In genomic region chr1:201530741-201531521, GRCh38 we compare ENCODE assay signal across 8 cellular contexts. TPM values are rescaled to one million over a fixed set of nuclear protein-coding genes. Genes with fewer than 3 reads are reported as not detected.
DNase-seq lines count a peak whose midpoint lies in the region; ATAC-seq, FAIRE-seq and TF ChIP-seq lines count a peak whose summit lies in the region.

No MANE protein-coding gene starts in this region.

- SMC1A ChIA-PET in GM12878 (lab: Charles Lee; ENCODE audit: uncharacterized antibody, unreplicated experiment) = interaction anchor here (0.6 to 1.8 kb wide), 8 partner anchors 9 to 443 kb away, joined by 3 to 8 read pairs (median 3); no protein-coding TSS in a partner anchor

- peak overlapping the region; percentile 54; the same call in 1 of the 2 replicates for H4K91ac ChIP-seq in IMR-90 (ENCODE audit: insufficient read depth, low read depth, low read length)

- H3K4me3 ChIP-seq in IMR-90 (ENCODE audit: insufficient read depth, low read depth, low read length) (no peak overlapping the region), PC-9 (no peak overlapping the region), GM12878 (no peak overlapping the region)

- H3K56ac ChIP-seq in IMR-90 (ENCODE audit: extremely low read depth, insufficient read depth, low read length) = no peak overlapping the region

- no TSS peak for BruUV-seq in IMR-90 (replicated peaks; lab: Mats Ljungman, UMichigan)
- BruUV-seq in PC-9 (replicated peaks; lab: Mats Ljungman, UMichigan) = no TSS peak
- BruUV-seq in GM12878 (replicated peaks; lab: Mats Ljungman, UMichigan) = no TSS peak

- peaks cover 9% of the 10 kb centered on the region for H3K9me1 ChIP-seq in IMR-90 (ENCODE audit: insufficient read depth, low read length)

- POLR2A ChIA-PET in IMR-90 (lab: Charles Lee; ENCODE audit: unreplicated experiment) (no interaction called here), PC-9 (lab: Charles Lee; ENCODE audit: unreplicated experiment) (interaction anchor here (0.5 to 0.7 kb wide), 2 partner anchors 17 to 525 kb away, joined by 3 to 5 read pairs; no protein-coding TSS in a partner anchor), GM12878 (lab: Charles Lee) (interaction anchor here (0.6 kb wide), 1 partner anchor 140 kb away, joined by 3 read pairs; no protein-coding TSS in a partner anchor)

- peak overlapping the region in 1 of 2 experiments; percentile 76; a peak in 2 of 4 replicates for H4K8ac ChIP-seq in IMR-90 (ENCODE audit: low read depth in 2 of 2, low read length in 2 of 2)

- dilution Hi-C loops in IMR-90 (cut with HindIII; ENCODE audit: low sequenced_read_pairs, unreplicated experiment) = no loop called here

- H3K27ac ChIP-seq in IMR-90 (ENCODE audit: insufficient read depth, low read length) (no peak overlapping the region), PC-9 (no peak overlapping the region), GM12878 (ENCODE audit: control insufficient read depth, insufficient read depth) (no peak overlapping the region)

- H2AK9ac ChIP-seq in IMR-90 (replicated peaks; ENCODE audit: low read depth, low read length, poor library complexity) = peak overlapping the region; percentile 68

- WGBS in IMR-90 (ENCODE audit: extremely low coverage in 2 of 2, insufficient read length in 1 of 2), 2 experiments = 42% methylated on average over 16 of the region's 25 CpGs; no CpG with 5 or more reads in 1 of the 2 experiments
- WGBS in GM12878 (ENCODE audit: insufficient coverage, insufficient replicate concordance, low lambda C conversion rate, missing lambda C conversion rate) = 67% methylated on average over 25 of the region's 25 CpGs

- peak overlapping the region; percentile 46 for H3K23ac ChIP-seq in IMR-90 (ENCODE audit: low read depth, low read length)

- H3F3A ChIP-seq in PC-9 (ENCODE audit: insufficient read depth, low read depth) = peaks cover 6% of the 10 kb centered on the region; the same call in 1 of the 2 replicates

- H2BK5ac ChIP-seq in IMR-90 (ENCODE audit: low read depth, low read length, poor library complexity, severe bottlenecking) = no peak overlapping the region

- H3K14ac ChIP-seq in IMR-90 (replicated peaks; ENCODE audit: low read depth, low read length) = peak overlapping the region; percentile 54; the same call in 1 of the 2 replicates

- TF ChIP-seq RAD21 in IMR-90 (IDR thresholded peaks at IDR 0.05; ENCODE audit: low read length) (peak; percentile 95), GM12878 (IDR thresholded peaks at IDR 0.05; ENCODE audit: insufficient read depth, low read depth, low read length) (peak; percentile 64)

- peaks cover 13% of the 10 kb centered on the region for H3K4me1 ChIP-seq in IMR-90 (ENCODE audit: control insufficient read depth, insufficient read depth, low read length)
- peaks cover 16% of the 10 kb centered on the region for H3K4me1 ChIP-seq in PC-9 (replicated peaks; ENCODE audit: insufficient read depth)
- H3K4me1 ChIP-seq in GM12878 (ENCODE audit: control insufficient read depth, insufficient read depth, low read length) = no peaks in the 10 kb centered on the region

- peaks cover 2 to 13% of the 10 kb centered on the region in 2 experiments; a peak in 2 of 4 replicates for H3K79me1 ChIP-seq in IMR-90 (ENCODE audit: low read depth in 1 of 2, low read length in 2 of 2)

- in situ Hi-C loops in IMR-90 (cut with MboI; ENCODE audit: low sequenced_read_pairs) = loop anchor here (25.0 kb wide), 2 partner anchors 431 to 606 kb away; partner anchors contain the start of genes ARL8A and TIMM17A
- in situ Hi-C loops in GM12878 (cut with MboI) = no loop called here

- H2BK20ac ChIP-seq in IMR-90 (ENCODE audit: low read depth, low read length) = peak overlapping the region; percentile 85

- ATAC-seq in IMR-90 (ENCODE audit: low read depth) = peak; percentile 82
- ATAC-seq in GM12878 = peak; percentile 90
- ATAC-seq in HG02610 (IDR thresholded peaks at IDR 0.05; ENCODE audit: unreplicated experiment) = no peak
- no peak for ATAC-seq in HG03442 (IDR thresholded peaks at IDR 0.05; ENCODE audit: unreplicated experiment)

- H3K9me3 ChIP-seq in IMR-90 (ENCODE audit: control insufficient read depth, insufficient read depth, low read length) (no peaks in the 10 kb centered on the region), PC-9 (ENCODE audit: insufficient read depth, low read depth) (no peaks in the 10 kb centered on the region), GM12878 (replicated peaks; ENCODE audit: control insufficient read depth, insufficient read depth, low read length) (no peaks in the 10 kb centered on the region)

- CTCF ChIA-PET in IMR-90 (lab: Yijun Ruan, JAX) (interaction anchor here (0.6 to 2.1 kb wide), 8 partner anchors 28 to 262 kb away, joined by 3 to 5 read pairs (median 3); no protein-coding TSS in a partner anchor), PC-9 (lab: Charles Lee) (interaction anchor here (0.7 to 1.4 kb wide), 4 partner anchors 29 to 182 kb away, joined by 3 to 5 read pairs (median 4); no protein-coding TSS in a partner anchor), GM12878 (lab: Yijun Ruan, JAX) (interaction anchor here (0.6 to 5.9 kb wide), 24 partner anchors 9 to 264 kb away, joined by 3 to 47 read pairs (median 4); no protein-coding TSS in a partner anchor)

- H4K20me1 ChIP-seq in IMR-90 (ENCODE audit: insufficient read depth, low read length) = no peaks in the 10 kb centered on the region
- no peaks in the 10 kb centered on the region for H4K20me1 ChIP-seq in PC-9 (ENCODE audit: insufficient read depth)
- H4K20me1 ChIP-seq in GM12878 (ENCODE audit: control insufficient read depth, insufficient read depth) = 0 out of 2 replicates have a peak, but pooled peaks cover 1% of the 10 kb centered on the region

- H3K9me2 ChIP-seq in PC-9 (ENCODE audit: insufficient read depth) = no peaks in the 10 kb centered on the region

- H3K79me2 ChIP-seq in PC-9 (ENCODE audit: low read depth) = no peaks in the 10 kb centered on the region
- no peaks in the 10 kb centered on the region for H3K79me2 ChIP-seq in GM12878 (ENCODE audit: control insufficient read depth, insufficient read depth, low read length)

- TF ChIP-seq EP300 in GM12878 (IDR thresholded peaks at IDR 0.05; ENCODE audit: borderline replicate concordance in 1 of 2, control insufficient read depth in 1 of 2, low read depth in 2 of 2, low read length in 2 of 2) = no peak

- DNase-seq in DMS153 (lab: John Stamatoyannopoulos, UW) = peak; percentile 36
- DNase-seq in IMR-90 = peak; percentile 83
- DNase-seq in PC-9 = peak; percentile 48 to 78
- no peak for DNase-seq in GM12878 (ENCODE audit: low read depth, low spot score)
- peak; percentile 85 for DNase-seq in iPS-NIHi11 (ENCODE audit: low spot score)
- DNase-seq in smooth muscle cell of the brain vasculature (ENCODE audit: low read depth, low spot score) = peak; percentile 68

- H2AFZ ChIP-seq in IMR-90 (replicated peaks; ENCODE audit: low read length, poor library complexity) (peak overlapping the region; percentile 83), PC-9 (no peak overlapping the region), GM12878 (ENCODE audit: control insufficient read depth, low read depth, low read length) (no peak overlapping the region)

- H2BK120ac ChIP-seq in IMR-90 (ENCODE audit: low read depth, low read length) = peak overlapping the region; percentile 57

- no peak overlapping the region for H4K5ac ChIP-seq in IMR-90 (ENCODE audit: low read depth, low read length)

- TF ChIP-seq CTCF in IMR-90 (conservative IDR thresholded peaks at IDR 0.05; ENCODE audit: low read depth, low read length) = peak; percentile 97
- TF ChIP-seq CTCF in PC-9 (conservative IDR thresholded peaks at IDR 0.05) = peak; percentile 77
- TF ChIP-seq CTCF in GM12878 (IDR thresholded peaks at IDR 0.05 in 2 of 3, conservative IDR thresholded peaks at IDR 0.05 in 1 of 3; ENCODE audit: control insufficient read depth in 2 of 3, extremely low read depth in 1 of 3, insufficient read depth in 1 of 3, low read depth in 3 of 3, low read length in 3 of 3) = peak; percentile 72 to 83 (median 75)

- no peak overlapping the region for H3K18ac ChIP-seq in IMR-90 (ENCODE audit: low read depth, low read length)

- FAIRE-seq in GM12878 (lab: Jason Lieb, UNC) = no peak

- H3K4ac ChIP-seq in IMR-90 (ENCODE audit: low read depth, low read length) = peak overlapping the region; percentile 75

- H3K4me2 ChIP-seq in IMR-90 (ENCODE audit: low read depth, low read length) (no peak overlapping the region), PC-9 (no peak overlapping the region), GM12878 (ENCODE audit: control insufficient read depth, insufficient read depth) (no peak overlapping the region)

- intact Hi-C loops in IMR-90 (cut with micrococcal nuclease) (loop anchor here (1.0 to 10.0 kb wide), 3 partner anchors 173 to 444 kb away; no protein-coding TSS in a partner anchor), PC-9 (cut with micrococcal nuclease; ENCODE audit: unreplicated experiment) (loop anchor here (1.0 to 2.0 kb wide), 4 partner anchors 28 to 262 kb away; no protein-coding TSS in a partner anchor), GM12878 (cut with micrococcal nuclease; ENCODE audit: unreplicated experiment) (loop anchor here (2.0 kb wide), 1 partner anchor 262 kb away; no protein-coding TSS in a partner anchor)

- no peak overlapping the region for H3K9ac ChIP-seq in IMR-90 (ENCODE audit: low read depth, low read length)
- H3K9ac ChIP-seq in GM12878 (ENCODE audit: control insufficient read depth, insufficient read depth, low read length) = no peak overlapping the region

- H3K27me3 ChIP-seq in IMR-90 (ENCODE audit: control insufficient read depth, insufficient read depth, low read length) = no peaks in the 10 kb centered on the region
- no peaks in the 10 kb centered on the region for H3K27me3 ChIP-seq in PC-9 (ENCODE audit: insufficient read depth, low read depth)
- H3K27me3 ChIP-seq in GM12878 (replicated peaks in 1 of 2; ENCODE audit: control insufficient read depth in 2 of 2, insufficient read depth in 2 of 2, low read length in 1 of 2) = no peaks in the 10 kb centered on the region

- peak; percentile 43; the same call in 1 of the 2 replicates for TF ChIP-seq POLR2A in IMR-90 (IDR thresholded peaks at IDR 0.05; ENCODE audit: low read depth, low read length)
- TF ChIP-seq POLR2A in GM12878 (IDR thresholded peaks at IDR 0.05; ENCODE audit: low read depth, low read length) = no peak

- H3K36me3 ChIP-seq in IMR-90 (ENCODE audit: control insufficient read depth, insufficient read depth, low read length) (no peaks in the 10 kb centered on the region), PC-9 (ENCODE audit: low read depth) (no peaks in the 10 kb centered on the region), GM12878 (ENCODE audit: control insufficient read depth in 2 of 2, insufficient read depth in 2 of 2, low read length in 1 of 2) (no peaks in the 10 kb centered on the region)

- H2AK5ac ChIP-seq in IMR-90 (ENCODE audit: low read depth, low read length) = peak overlapping the region; percentile 78

- peak overlapping the region; percentile 85; the same call in 2 of the 3 replicates for H2BK15ac ChIP-seq in IMR-90 (ENCODE audit: low read depth, low read length)

- RAD21 ChIA-PET in GM12878 (lab: Charles Lee; ENCODE audit: unreplicated experiment) = interaction anchor here (1.2 to 1.7 kb wide), 6 partner anchors 13 to 49 kb away, joined by 3 to 7 read pairs (median 4); no protein-coding TSS in a partner anchor

RNA-seq across cellular contexts. Expression of gene NAV1, which starts 8.0 kb away (rescaled TPM):
- total RNA-seq in IMR-90 (2012; rRNA removed) (14.0 and 14.4 TPM in 2 replicates), PC-9 (2021) (44.5 and 45.3 TPM in 2 replicates), GM12878 (2014; rRNA removed) (0.11 and 0.45 TPM in 2 replicates), GM12878 (2014; rRNA removed; fragmentation: Illumina TruSeq; extraction: Trizol) (0.09 and 0.64 TPM in 2 replicates), GM12878 (2021) (1.3 and 1.5 TPM in 2 replicates)
- polyA plus RNA-seq in IMR-90 (2012; rRNA removed) (23.1 and 23.6 TPM in 2 replicates), GM12878 (2011; rRNA removed) (0.26 and 0.37 TPM in 2 replicates), GM12878 (2014; fragmentation: Illumina TruSeq; extraction: Trizol) (0.54 and 0.81 TPM in 2 replicates), GM12878 (2014; fragmentation: Nextera tagmentation; extraction: Ambion mirVana) (under 1 TPM; 0.04 to 0.05 TPM), GM12878 (2014; rRNA removed) (0.19 and 0.47 TPM in 2 replicates), GM12878 (2016; fragmentation: Nextera tagmentation; extraction: Ambion mirVana) (under 1 TPM; 0.35 to 0.45 TPM)
- polyA plus RNA-seq in IMR-90 (2012; cell fraction: cytosol; rRNA removed) = 11.8 and 15.2 TPM in 2 replicates
- polyA plus RNA-seq in IMR-90 (2012; cell fraction: nucleus; rRNA removed; ENCODE audit: low replicate concordance) = 31.9 and 47.5 TPM in 2 replicates
- 3.6 and 5.0 TPM in 2 replicates for total RNA-seq in GM12878 (2013; cell fraction: nucleolus; rRNA removed)
- 0.21 TPM for polyA plus RNA-seq in GM12878 (2011; ENCODE audit: low read depth)
- polyA plus RNA-seq in GM12878 (2011; cell fraction: cytosol; rRNA removed) = 0.17 and 0.25 TPM in 2 replicates
- 0.70 and 0.78 TPM in 2 replicates for polyA plus RNA-seq in GM12878 (2011; cell fraction: nucleus; rRNA removed)
- polyA plus RNA-seq in GM12878 (2012) = 0.38 and 0.62 TPM in 2 replicates
- 0.29 and 0.57 TPM in 2 replicates for polyA minus RNA-seq in GM12878 (2011; rRNA and poly(A)+ RNA removed)
- 0.52 and 0.80 TPM in 2 replicates for polyA minus RNA-seq in GM12878 (2011; cell fraction: cytosol; rRNA and poly(A)+ RNA removed)
- polyA minus RNA-seq in GM12878 (2011; cell fraction: nucleus; rRNA and poly(A)+ RNA removed) = 0.48 and 0.96 TPM in 2 replicates

RNA-seq across cellular contexts. Expression of gene CSRP1, which starts 24.0 kb away (rescaled TPM):
- total RNA-seq in IMR-90 (2012; rRNA removed) (1,498 and 1,861 TPM in 2 replicates), PC-9 (2021) (56.8 and 61.3 TPM in 2 replicates), GM12878 (2014; rRNA removed) (80.1 and 80.4 TPM in 2 replicates), GM12878 (2014; rRNA removed; fragmentation: Illumina TruSeq; extraction: Trizol) (61.2 and 63.3 TPM in 2 replicates), GM12878 (2021) (67.9 and 79.8 TPM in 2 replicates)
- polyA plus RNA-seq in IMR-90 (2012; rRNA removed) (948 and 1,037 TPM in 2 replicates), GM12878 (2011; rRNA removed) (50.2 and 81.0 TPM in 2 replicates), GM12878 (2014; fragmentation: Illumina TruSeq; extraction: Trizol) (59.5 and 88.3 TPM in 2 replicates), GM12878 (2014; fragmentation: Nextera tagmentation; extraction: Ambion mirVana) (10 to 100 TPM; 23.4 to 24.3 TPM), GM12878 (2014; rRNA removed) (80.8 and 93.4 TPM in 2 replicates), GM12878 (2016; fragmentation: Nextera tagmentation; extraction: Ambion mirVana) (10 to 100 TPM; 94.4 to 99.2 TPM)
- polyA plus RNA-seq in IMR-90 (2012; cell fraction: cytosol; rRNA removed) = 955 and 1,043 TPM in 2 replicates
- 737 and 1,227 TPM in 2 replicates for polyA plus RNA-seq in IMR-90 (2012; cell fraction: nucleus; rRNA removed; ENCODE audit: low replicate concordance)
- total RNA-seq in GM12878 (2013; cell fraction: nucleolus; rRNA removed) = 25.4 and 32.7 TPM in 2 replicates
- 25.1 TPM for polyA plus RNA-seq in GM12878 (2011; ENCODE audit: low read depth)
- polyA plus RNA-seq in GM12878 (2011; cell fraction: cytosol; rRNA removed) = 102 and 110 TPM in 2 replicates
- polyA plus RNA-seq in GM12878 (2011; cell fraction: nucleus; rRNA removed) = 68.4 and 89.9 TPM in 2 replicates
- 32.9 and 33.6 TPM in 2 replicates for polyA plus RNA-seq in GM12878 (2012)
- polyA minus RNA-seq in GM12878 (2011; rRNA and poly(A)+ RNA removed) = 56.0 and 75.4 TPM in 2 replicates
- 21.2 and 22.8 TPM in 2 replicates for polyA minus RNA-seq in GM12878 (2011; cell fraction: cytosol; rRNA and poly(A)+ RNA removed)
- 14.0 and 23.8 TPM in 2 replicates for polyA minus RNA-seq in GM12878 (2011; cell fraction: nucleus; rRNA and poly(A)+ RNA removed)

Comparison
In these comparisons a context has a peak if more than half of its experiments do, and no peak if none do; other contexts are left out.
1. ATAC-seq: peak in IMR-90 (single experiment) and GM12878 (single experiment); none in HG02610 (single experiment) and HG03442 (single experiment).
2. RNA of gene CSRP1, which starts 24.0 kb away (total RNA-seq): 1,498 to 1,861 TPM in IMR-90; 25.4 to 80.4 TPM in GM12878 and 56.8 to 61.3 TPM in PC-9; every median in the first group is over 10 times any median in the second.
3. Peak in every context shown above with its lines, with median percentiles within 50 percentile points of each other: CTCF ChIP-seq.